ENCODE assay signal across 21 cellular contexts in genomic region chrX:16804923-16805464, GRCh38. TPM values are rescaled to one million over a fixed set of nuclear protein-coding genes. Genes with fewer than 3 reads are reported as not detected.
DNase-seq lines count a peak whose midpoint lies in the region; ATAC-seq and TF ChIP-seq lines count a peak whose summit lies in the region.
"Had no signal": no experiment of that assay in that cellular context is flagged by ENCODE, and none has a peak within 500 bp of the region (broad histone marks: within the 10 kb centered on the region; RNA-seq: fewer than 3 reads in every experiment).

No MANE protein-coding gene starts in this region.

- intact Hi-C loops in left ventricle myocardium superior (cut with micrococcal nuclease) (no loop called here), left cardiac atrium (cut with DNase I) (no loop called here), lower lobe of right lung (cut with DNase I) (no loop called here)

- no peaks in the 10 kb centered on the region for H3K9me3 ChIP-seq in lower lobe of right lung
- H3K9me3 ChIP-seq: SK-N-SH, upper lobe of right lung had no signal

- no peak overlapping the region for H3K27ac ChIP-seq in lower lobe of right lung
- H3K27ac ChIP-seq: 22Rv1, GM23248, upper lobe of right lung had no signal

- H3K36me3 ChIP-seq in lower lobe of right lung, result no peaks in the 10 kb centered on the region
- H3K36me3 ChIP-seq: upper lobe of right lung had no signal

- ATAC-seq in left ventricle myocardium superior (peak; percentile 28), left cardiac atrium (no peak), HG02870 (IDR thresholded peaks at IDR 0.05; ENCODE audit: unreplicated experiment) (peak; percentile 53), HG03565 (IDR thresholded peaks at IDR 0.05; ENCODE audit: unreplicated experiment) (peak; percentile 49), HG02571 (IDR thresholded peaks at IDR 0.05; ENCODE audit: unreplicated experiment) (no peak), lower lobe of right lung (no peak)
- ATAC-seq in stimulated activated naive B cell treated with anti-CD40 and anti-IgM and Interleukin-4, amounts not matched to agents 10 μg/mL and 1 μg/mL and 100 μg/mL, for 72 hours (replicated peaks), result peak; percentile 39
- ATAC-seq: Panc1, upper lobe of right lung had no signal

- H3K4me1 ChIP-seq in lower lobe of right lung, result peaks cover 10% of the 10 kb centered on the region

- no peaks in the 10 kb centered on the region for H3K9me3 Mint-ChIP-seq in stimulated activated naive B cell treated with anti-CD40 and anti-IgM and Interleukin-4, amounts not matched to agents 10 μg/mL and 1 μg/mL and 100 μg/mL, for 72 hours
- H3K9me3 Mint-ChIP-seq: activated CD4-positive, alpha-beta T cell treated with anti-CD3 and anti-CD28 coated beads, Interleukin-2, amount 10 ng/mL, durations not matched to agents 7 days and 5 days; activated naive CD4-positive, alpha-beta T cell treated with anti-CD3 and anti-CD28 coated beads, Interleukin-2, amount 10 ng/mL, durations not matched to agents 7 days and 5 days; stimulated activated naive CD8-positive, alpha-beta T cell treated with anti-CD3 and anti-CD28 coated beads, Interleukin-15, Interleukin-2, amounts not matched to agents 100 ng/mL and 50 ng/mL, for 24 hours had no signal

- H3K4me1 Mint-ChIP-seq in stimulated activated naive B cell treated with anti-CD40 and anti-IgM and Interleukin-4, amounts not matched to agents 10 μg/mL and 1 μg/mL and 100 μg/mL, for 72 hours, result peaks cover 10 to 11% of the 10 kb centered on the region in 2 donors

- H3K36me3 Mint-ChIP-seq in stimulated activated naive B cell treated with anti-CD40 and anti-IgM and Interleukin-4, amounts not matched to agents 10 μg/mL and 1 μg/mL and 100 μg/mL, for 72 hours, result peaks cover 0 to 21% of the 10 kb centered on the region in 2 donors

- H3K27me3 Mint-ChIP-seq in stimulated activated naive B cell treated with anti-CD40 and anti-IgM and Interleukin-4, amounts not matched to agents 10 μg/mL and 1 μg/mL and 100 μg/mL, for 72 hours, result no peaks in the 10 kb centered on the region
- H3K27me3 Mint-ChIP-seq: activated CD4-positive, alpha-beta T cell treated with anti-CD3 and anti-CD28 coated beads, Interleukin-2, amount 10 ng/mL, durations not matched to agents 7 days and 5 days; activated naive CD4-positive, alpha-beta T cell treated with anti-CD3 and anti-CD28 coated beads, Interleukin-2, amount 10 ng/mL, durations not matched to agents 7 days and 5 days; stimulated activated naive CD8-positive, alpha-beta T cell treated with anti-CD3 and anti-CD28 coated beads, Interleukin-15, Interleukin-2, amounts not matched to agents 100 ng/mL and 50 ng/mL, for 24 hours had no signal

- H3K4me3 ChIP-seq in lower lobe of right lung, result no peak overlapping the region
- H3K4me3 ChIP-seq: GM23248, upper lobe of right lung had no signal

- no peak for DNase-seq in left ventricle myocardium superior
- no peak for DNase-seq in left cardiac atrium
- DNase-seq in stimulated activated naive B cell treated with anti-CD40 and anti-IgM and Interleukin-4, amounts not matched to agents 10 μg/mL and 1 μg/mL and 100 μg/mL, for 72 hours, result no peak
- DNase-seq in kidney tubule cell (ENCODE audit: low spot score), result no peak
- DNase-seq in lower lobe of right lung, result no peak
- DNase-seq: activated CD4-positive, alpha-beta T cell treated with anti-CD3 and anti-CD28 coated beads, Interleukin-2, amount 10 ng/mL, durations not matched to agents 7 days and 5 days; activated naive CD4-positive, alpha-beta T cell treated with anti-CD3 and anti-CD28 coated beads, Interleukin-2, amount 10 ng/mL, durations not matched to agents 7 days and 5 days; activated T-cell treated with anti-CD3 and anti-CD28 coated beads for 4 hours; GF-D8; GM23248; hypothalamus; NCI-H1105; SK-N-SH; stimulated activated CD4-positive, alpha-beta T cell treated with anti-CD3 and anti-CD28 coated beads, Interleukin-15, amount 100 ng/mL, for 24 hours; upper lobe of right lung had no signal

- H3K4me3 Mint-ChIP-seq in stimulated activated naive B cell treated with anti-CD40 and anti-IgM and Interleukin-4, amounts not matched to agents 10 μg/mL and 1 μg/mL and 100 μg/mL, for 72 hours, result no peak overlapping the region
- H3K4me3 Mint-ChIP-seq: activated CD4-positive, alpha-beta T cell treated with anti-CD3 and anti-CD28 coated beads, Interleukin-2, amount 10 ng/mL, durations not matched to agents 7 days and 5 days; activated naive CD4-positive, alpha-beta T cell treated with anti-CD3 and anti-CD28 coated beads, Interleukin-2, amount 10 ng/mL, durations not matched to agents 7 days and 5 days; stimulated activated naive CD8-positive, alpha-beta T cell treated with anti-CD3 and anti-CD28 coated beads, Interleukin-15, Interleukin-2, amounts not matched to agents 100 ng/mL and 50 ng/mL, for 24 hours had no signal

- no peaks in the 10 kb centered on the region for H3K27me3 ChIP-seq in lower lobe of right lung (ENCODE audit: low read depth)
- H3K27me3 ChIP-seq: upper lobe of right lung had no signal

- H3K27ac Mint-ChIP-seq in stimulated activated naive B cell treated with anti-CD40 and anti-IgM and Interleukin-4, amounts not matched to agents 10 μg/mL and 1 μg/mL and 100 μg/mL, for 72 hours, result no peak overlapping the region
- H3K27ac Mint-ChIP-seq: activated CD4-positive, alpha-beta T cell treated with anti-CD3 and anti-CD28 coated beads, Interleukin-2, amount 10 ng/mL, durations not matched to agents 7 days and 5 days; activated naive CD4-positive, alpha-beta T cell treated with anti-CD3 and anti-CD28 coated beads, Interleukin-2, amount 10 ng/mL, durations not matched to agents 7 days and 5 days; stimulated activated naive CD8-positive, alpha-beta T cell treated with anti-CD3 and anti-CD28 coated beads, Interleukin-15, Interleukin-2, amounts not matched to agents 100 ng/mL and 50 ng/mL, for 24 hours had no signal

- no peak for TF ChIP-seq CTCF in lower lobe of right lung (IDR thresholded peaks at IDR 0.05)

RNA-seq across cellular contexts. Expression of gene TXLNG, which starts 18.7 kb away (rescaled TPM):
- 6.0 TPM for total RNA-seq in left ventricle myocardium superior
- total RNA-seq in left cardiac atrium, result 1 to 10 TPM; 6.5 to 9.0 TPM
- 11.2 TPM for total RNA-seq in lower lobe of right lung

Comparison
In these comparisons a context has a peak if more than half of its experiments do, and no peak if none do; other contexts are left out.
1. ATAC-seq: peak in left ventricle myocardium superior (single experiment), HG02870 (single experiment), HG03565 (single experiment) and stimulated activated naive B cell treated with anti-CD40 and anti-IgM and Interleukin-4, amounts not matched to agents 10 μg/mL and 1 μg/mL and 100 μg/mL, for 72 hours (2 of 2); none in left cardiac atrium (0 of 2), HG02571 (single experiment) and lower lobe of right lung (0 of 2).